In the genomic region with DNA sequence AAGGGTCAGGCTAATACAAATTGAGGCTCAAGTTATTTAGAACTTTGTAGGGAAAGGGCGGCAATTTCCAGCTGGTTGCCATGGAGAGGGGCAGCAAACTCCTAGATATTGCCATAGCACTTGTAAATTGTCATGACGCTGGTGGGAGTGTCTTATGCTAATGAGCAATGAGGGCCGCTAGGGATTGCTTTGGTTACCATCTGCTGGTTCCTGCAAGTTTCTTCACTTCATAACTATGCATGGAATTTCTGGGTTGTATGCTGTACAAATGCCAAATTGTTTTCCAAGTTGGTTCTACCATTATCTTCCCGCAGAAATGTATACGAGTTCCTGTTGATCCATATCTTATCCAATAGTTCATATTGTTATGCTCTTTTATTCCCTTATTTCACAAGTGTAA, we compare ENCODE assay signal across 13 cellular contexts.
DNase-seq lines count a peak whose midpoint lies in the region; ATAC-seq and TF ChIP-seq lines count a peak whose summit lies in the region.
"Had no signal": no experiment of that assay in that cellular context is flagged by ENCODE, and none has a peak within 500 bp of the region (broad histone marks: within the 10 kb centered on the region; RNA-seq: fewer than 3 reads in every experiment).

No MANE protein-coding gene starts in this region.

- H3K4me1 ChIP-seq in DND-41 (ENCODE audit: insufficient read depth, low read length) (peaks cover 14% of the 10 kb centered on the region), lower lobe of right lung (no peaks in the 10 kb centered on the region)
- H3K4me1 ChIP-seq: heart right ventricle, thyroid gland had no signal

- H3K9me3 Mint-ChIP-seq in activated CD4-positive, alpha-beta T cell treated with anti-CD3 and anti-CD28 coated beads for 36 hours (ENCODE audit: low read depth): no peaks in the 10 kb centered on the region

- H3K36me3 Mint-ChIP-seq in activated CD4-positive, alpha-beta T cell treated with anti-CD3 and anti-CD28 coated beads for 36 hours (ENCODE audit: low read depth): no peaks in the 10 kb centered on the region

- H3K4me3 Mint-ChIP-seq in activated CD4-positive, alpha-beta T cell treated with anti-CD3 and anti-CD28 coated beads for 36 hours: no peak overlapping the region

- H3K27me3 Mint-ChIP-seq in activated CD4-positive, alpha-beta T cell treated with anti-CD3 and anti-CD28 coated beads for 36 hours: no peaks in the 10 kb centered on the region

- no peaks in the 10 kb centered on the region for H3K79me2 ChIP-seq in DND-41 (ENCODE audit: insufficient read depth, low read length)

- H3K4me3 ChIP-seq in DND-41 (ENCODE audit: low read depth in 1 of 2, low read length in 2 of 2) (no peak overlapping the region), cardiac fibroblast (replicated peaks in 1 of 2; ENCODE audit: low read depth in 2 of 2, low read length in 2 of 2) (no peak overlapping the region), lower lobe of right lung (no peak overlapping the region)
- H3K4me3 ChIP-seq: heart right ventricle, thyroid gland had no signal

- H3K36me3 ChIP-seq in DND-41 (ENCODE audit: insufficient read depth, low read length) (no peaks in the 10 kb centered on the region), lower lobe of right lung (no peaks in the 10 kb centered on the region)
- H3K36me3 ChIP-seq: heart right ventricle, thyroid gland had no signal

- peak overlapping the region; percentile 27; the same call in 1 of the 2 replicates for H2AFZ ChIP-seq in DND-41 (ENCODE audit: low read depth, low read length)

- intact Hi-C loops in lower lobe of right lung (cut with DNase I): no loop called here
- intact Hi-C loops in activated CD4-positive, alpha-beta T cell treated with anti-CD3 and anti-CD28 coated beads for 36 hours (cut with DNase I, micrococcal nuclease): no loop called here

- no peak overlapping the region for H3K27ac Mint-ChIP-seq in activated CD4-positive, alpha-beta T cell treated with anti-CD3 and anti-CD28 coated beads for 36 hours

- CTCF ChIA-PET in activated CD4-positive, alpha-beta T cell treated with anti-CD3 and anti-CD28 coated beads for 36 hours (lab: Charles Lee): no interaction called here

- H3K27ac ChIP-seq in DND-41 (ENCODE audit: low read length) (no peak overlapping the region), lower lobe of right lung (no peak overlapping the region)
- H3K27ac ChIP-seq: heart right ventricle, thyroid gland had no signal

- H3K27me3 ChIP-seq in DND-41 (ENCODE audit: insufficient read depth, low read length, poor library complexity) (no peaks in the 10 kb centered on the region), lower lobe of right lung (ENCODE audit: low read depth) (no peaks in the 10 kb centered on the region)
- H3K27me3 ChIP-seq: heart right ventricle, thyroid gland had no signal

- no peaks in the 10 kb centered on the region for H3K4me1 Mint-ChIP-seq in activated CD4-positive, alpha-beta T cell treated with anti-CD3 and anti-CD28 coated beads for 36 hours

- DNase-seq in DND-41: no peak
- peak; percentile 95 for DNase-seq in M059J (ENCODE audit: low read depth)
- DNase-seq in cardiac fibroblast (ENCODE audit: low read depth in 2 of 2): peak; percentile 70 to 85
- no peak for DNase-seq in lower lobe of right lung
- no peak for DNase-seq in T-helper 1 cell
- DNase-seq in activated CD4-positive, alpha-beta T cell treated with anti-CD3 and anti-CD28 coated beads for 36 hours: no peak
- DNase-seq in GOT3 (lab: John Stamatoyannopoulos, UW): no peak
- DNase-seq: activated gamma-delta T cell treated with Interleukin-2 at 50 U/mL for 16 hours, heart right ventricle, NCI-H446, thyroid gland had no signal

- H3K4me2 ChIP-seq in DND-41 (ENCODE audit: insufficient read depth, low read length): no peak overlapping the region

- no peak for TF ChIP-seq CTCF in DND-41 (IDR thresholded peaks at IDR 0.05; ENCODE audit: borderline replicate concordance, extremely low read depth, low read length, poor library complexity, severe bottlenecking)
- no peak for TF ChIP-seq CTCF in cardiac fibroblast (IDR thresholded peaks at IDR 0.05; ENCODE audit: low read depth, low read length)
- TF ChIP-seq CTCF in lower lobe of right lung (IDR thresholded peaks at IDR 0.05): no peak

- POLR2A ChIA-PET in activated CD4-positive, alpha-beta T cell treated with anti-CD3 and anti-CD28 coated beads for 36 hours (lab: Charles Lee): no interaction called here

- no peaks in the 10 kb centered on the region for H3K9me3 ChIP-seq in DND-41 (ENCODE audit: insufficient read depth, low read length, severe bottlenecking)
- no peaks in the 10 kb centered on the region for H3K9me3 ChIP-seq in lower lobe of right lung
- H3K9me3 ChIP-seq: heart right ventricle, thyroid gland had no signal

- no peaks in the 10 kb centered on the region for H4K20me1 ChIP-seq in DND-41 (ENCODE audit: insufficient read depth, low read length)

- ATAC-seq in DND-41 (ENCODE audit: insufficient read depth, low read depth): no peak
- ATAC-seq in lower lobe of right lung: peak; percentile 43 to 62
- ATAC-seq in activated CD4-positive, alpha-beta T cell treated with anti-CD3 and anti-CD28 coated beads for 36 hours: no peak
- no peak for ATAC-seq in HG03095 (IDR thresholded peaks at IDR 0.05; ENCODE audit: unreplicated experiment)
- ATAC-seq: sciatic nerve had no signal

- no peak overlapping the region for H3K9ac ChIP-seq in DND-41 (ENCODE audit: low read depth, low read length)

Comparison
In these comparisons a context has a peak if more than half of its experiments do, and no peak if none do; other contexts are left out.
1. ATAC-seq: peak in lower lobe of right lung (2 of 2); none in DND-41 (single experiment), activated CD4-positive, alpha-beta T cell treated with anti-CD3 and anti-CD28 coated beads for 36 hours (single experiment) and HG03095 (single experiment).
2. DNase-seq: peak in M059J (single experiment) and cardiac fibroblast (2 of 2); none in DND-41 (single experiment), lower lobe of right lung (single experiment), T-helper 1 cell (0 of 5), activated CD4-positive, alpha-beta T cell treated with anti-CD3 and anti-CD28 coated beads for 36 hours (single experiment) and GOT3 (single experiment).